ENCODE assay signal across 7 cellular contexts in genomic region chr6:28866342-28867077, GRCh38. TPM values are rescaled to one million over a fixed set of nuclear protein-coding genes. Genes with fewer than 3 reads are reported as not detected.
DNase-seq lines count a peak whose midpoint lies in the region; ATAC-seq and TF ChIP-seq lines count a peak whose summit lies in the region.

No MANE protein-coding gene starts in this region.

- peak; percentile 60 for ATAC-seq in GM18868 (IDR thresholded peaks at IDR 0.05; ENCODE audit: unreplicated experiment)

- peak; percentile 13 for DNase-seq in HS-5 (ENCODE audit: low read depth)
- peak; percentile 70 for DNase-seq in RPMI7951 (ENCODE audit: low read depth)
- DNase-seq in activated effector memory CD4-positive, alpha-beta T cell treated with Interleukin-2 at 50 U/mL for 16 hours = peak; percentile 70
- DNase-seq in foreskin melanocyte = peak; percentile 69
- DNase-seq in superior temporal gyrus (ENCODE audit: extremely low spot score) = peak; percentile 27

- peaks cover 55% of the 10 kb centered on the region for H3K27me3 ChIP-seq in neutrophil

- no peaks in the 10 kb centered on the region for H3K9me3 ChIP-seq in neutrophil

- no peak overlapping the region for H3K27ac ChIP-seq in neutrophil

- H3K4me1 ChIP-seq in neutrophil (ENCODE audit: control insufficient read depth in 1 of 2, insufficient read depth in 1 of 2, low read depth in 1 of 2, low read length in 1 of 2) = peaks cover 25 to 31% of the 10 kb centered on the region in 2 experiments

- peak overlapping the region; percentile 58 to 67 for H3K4me3 ChIP-seq in neutrophil (ENCODE audit: low read depth in 1 of 2, low read length in 1 of 2)

- H3K36me3 ChIP-seq in neutrophil = no peaks in the 10 kb centered on the region

- no peak for TF ChIP-seq CTCF in neutrophil (IDR thresholded peaks at IDR 0.05)

RNA-seq across cellular contexts. Expression of gene TRIM27, which starts 57.3 kb away (rescaled TPM):
- 47.3 and 62.2 TPM in 2 replicates for total RNA-seq in RPMI7951 (2014; rRNA removed; shearing (Covaris generic))

Comparison
In these comparisons a context has a peak if more than half of its experiments do, and no peak if none do; other contexts are left out.
1. DNase-seq: peak in every context shown above with its lines; median percentile 70 in RPMI7951; 70 in activated effector memory CD4-positive, alpha-beta T cell treated with Interleukin-2 at 50 U/mL for 16 hours; 69 in foreskin melanocyte; 27 in superior temporal gyrus; 13 in HS-5.